13 cellular contexts compared by ENCODE assay signal in genomic region chr1:26350701-26351590, GRCh38. TPM values are rescaled to one million over a fixed set of nuclear protein-coding genes. Genes with fewer than 3 reads are reported as not detected.
DNase-seq lines count a peak whose midpoint lies in the region; ATAC-seq and TF ChIP-seq lines count a peak whose summit lies in the region.
"Had no signal": no experiment of that assay in that cellular context is flagged by ENCODE, and none has a peak within 500 bp of the region (broad histone marks: within the 10 kb centered on the region; RNA-seq: fewer than 3 reads in every experiment).

No MANE protein-coding gene starts in this region.

- H3K4me1 Mint-ChIP-seq in natural killer cell treated with Interleukin-12 subunit alpha and Interleukin-12 subunit beta and Interleukin-15 and Interleukin-18, amount 100 ng/mL, for 72 hours (ENCODE audit: low read depth in 2 of 2), result peaks cover 5 to 6% of the 10 kb centered on the region in 2 donors
- H3K4me1 Mint-ChIP-seq: activated naive CD4-positive, alpha-beta T cell treated with anti-CD3 and anti-CD28 coated beads, Interleukin-2, amount 50 U/mL, for 24 hours had no signal

- no peaks in the 10 kb centered on the region for H3K27me3 ChIP-seq in Panc1 (ENCODE audit: control insufficient read depth, insufficient read depth, low read length)
- H3K27me3 ChIP-seq: BE2C had no signal

- POLR2A ChIA-PET in Panc1 (lab: Charles Lee), result no interaction called here

- H3K4me3 Mint-ChIP-seq in natural killer cell treated with Interleukin-12 subunit alpha and Interleukin-12 subunit beta and Interleukin-15 and Interleukin-18, amount 100 ng/mL, for 72 hours, result no peak overlapping the region
- H3K4me3 Mint-ChIP-seq: activated naive CD4-positive, alpha-beta T cell treated with anti-CD3 and anti-CD28 coated beads, Interleukin-2, amount 50 U/mL, for 24 hours had no signal

- peaks cover 7 to 12% of the 10 kb centered on the region in 2 donors for H3K27me3 Mint-ChIP-seq in natural killer cell treated with Interleukin-12 subunit alpha and Interleukin-12 subunit beta and Interleukin-15 and Interleukin-18, amount 100 ng/mL, for 72 hours
- H3K27me3 Mint-ChIP-seq: activated naive CD4-positive, alpha-beta T cell treated with anti-CD3 and anti-CD28 coated beads, Interleukin-2, amount 50 U/mL, for 24 hours had no signal

- no peak for TF ChIP-seq CTCF in Panc1 (IDR thresholded peaks at IDR 0.05)
- TF ChIP-seq CTCF in fibroblast of mammary gland (conservative IDR thresholded peaks at IDR 0.05; ENCODE audit: control insufficient read depth, insufficient read depth, low read depth, low read length), result no peak

- H3K9me3 Mint-ChIP-seq in natural killer cell treated with Interleukin-12 subunit alpha and Interleukin-12 subunit beta and Interleukin-15 and Interleukin-18, amount 100 ng/mL, for 72 hours, result no peaks in the 10 kb centered on the region
- H3K9me3 Mint-ChIP-seq: activated naive CD4-positive, alpha-beta T cell treated with anti-CD3 and anti-CD28 coated beads, Interleukin-2, amount 50 U/mL, for 24 hours had no signal

- H3K36me3 Mint-ChIP-seq in natural killer cell treated with Interleukin-12 subunit alpha and Interleukin-12 subunit beta and Interleukin-15 and Interleukin-18, amount 100 ng/mL, for 72 hours, result no peaks in the 10 kb centered on the region
- H3K36me3 Mint-ChIP-seq: activated naive CD4-positive, alpha-beta T cell treated with anti-CD3 and anti-CD28 coated beads, Interleukin-2, amount 50 U/mL, for 24 hours had no signal

- H3K4me3 ChIP-seq in Panc1 (ENCODE audit: low read depth in 2 of 2, low read length in 2 of 2) (no peak overlapping the region), fibroblast of mammary gland (ENCODE audit: control insufficient read depth, low read depth, low read length) (no peak overlapping the region)
- H3K4me3 ChIP-seq: spleen had no signal

- H3K27ac ChIP-seq in Panc1 (ENCODE audit: low read length), result no peak overlapping the region
- H3K27ac ChIP-seq: spleen had no signal

- no peaks in the 10 kb centered on the region for H3K36me3 ChIP-seq in Panc1 (ENCODE audit: control insufficient read depth, insufficient read depth, low read length)
- H3K36me3 ChIP-seq: BE2C, spleen had no signal

- H3K27ac Mint-ChIP-seq in natural killer cell treated with Interleukin-12 subunit alpha and Interleukin-12 subunit beta and Interleukin-15 and Interleukin-18, amount 100 ng/mL, for 72 hours, result no peak overlapping the region
- H3K27ac Mint-ChIP-seq: activated naive CD4-positive, alpha-beta T cell treated with anti-CD3 and anti-CD28 coated beads, Interleukin-2, amount 50 U/mL, for 24 hours had no signal

- no TSS peak for BruUV-seq in Panc1 (replicated peaks; lab: Mats Ljungman, UMichigan)

- intact Hi-C loops in Panc1 (cut with micrococcal nuclease; ENCODE audit: unreplicated experiment), result no loop called here

- in situ Hi-C loops in Panc1 (cut with HindIII; ENCODE audit: low pct_unique_long_range_greater_than_20kb, low sequenced_read_pairs), result no loop called here

- peaks cover 15% of the 10 kb centered on the region for H3K4me1 ChIP-seq in Panc1 (ENCODE audit: control insufficient read depth, insufficient read depth, low read length)
- H3K4me1 ChIP-seq: BE2C, spleen had no signal

- peak; percentile 85 for DNase-seq in ELR (ENCODE audit: low read depth)
- DNase-seq in Panc1 (ENCODE audit: low read depth, low spot score), result no peak
- DNase-seq in fibroblast of mammary gland (ENCODE audit: low read depth), result peak; percentile 15
- DNase-seq in myocyte (ENCODE audit: low read depth), result peak; percentile 22
- no peak for DNase-seq in T1000 (lab: John Stamatoyannopoulos, UW)
- no peak for DNase-seq in natural killer cell treated with Interleukin-12 subunit alpha and Interleukin-12 subunit beta and Interleukin-15 and Interleukin-18, amount 100 ng/mL, for 72 hours (ENCODE audit: low spot score)
- DNase-seq: BE2C, KBM-7, spleen had no signal

- ATAC-seq in Panc1 (peak; percentile 59), HG02798 (IDR thresholded peaks at IDR 0.05; ENCODE audit: poor library complexity, unreplicated experiment) (no peak), GM19351 (IDR thresholded peaks at IDR 0.05; ENCODE audit: unreplicated experiment) (no peak)
- no peak for ATAC-seq in natural killer cell treated with Interleukin-12 subunit alpha and Interleukin-12 subunit beta and Interleukin-15 and Interleukin-18, amount 100 ng/mL, for 72 hours

- CTCF ChIA-PET in Panc1 (lab: Charles Lee), result no interaction called here

- no peaks in the 10 kb centered on the region for H3K9me3 ChIP-seq in Panc1 (ENCODE audit: control insufficient read depth, insufficient read depth, low read depth, low read length)
- H3K9me3 ChIP-seq: BE2C, spleen had no signal

RNA-seq across cellular contexts. Expression of gene CRYBG2, which starts 3.0 kb away (rescaled TPM):
- 0.64 TPM for total RNA-seq in Panc1 (2021; ENCODE audit: unreplicated experiment)
- 1.8 TPM for polyA plus RNA-seq in Panc1 (2012; ENCODE audit: insufficient read length)
- not detected in 2 replicates for total RNA-seq in myocyte
- 0.08 TPM for polyA plus RNA-seq in myocyte (2012)
- under 1 TPM in 1 of 2 donors, not detected in 1; 0.95 TPM for total RNA-seq in natural killer cell treated with Interleukin-12 subunit alpha and Interleukin-12 subunit beta and Interleukin-15 and Interleukin-18, amount 100 ng/mL, for 72 hours

RNA-seq across cellular contexts. Expression of gene ZNF683, which starts 21.6 kb away (rescaled TPM):
- total RNA-seq in Panc1 (2021; ENCODE audit: unreplicated experiment), result not detected
- polyA plus RNA-seq in Panc1 (2012; ENCODE audit: insufficient read length), result not detected
- not detected in 2 replicates for total RNA-seq in myocyte
- not detected for polyA plus RNA-seq in myocyte (2012)
- not detected for total RNA-seq in natural killer cell treated with Interleukin-12 subunit alpha and Interleukin-12 subunit beta and Interleukin-15 and Interleukin-18, amount 100 ng/mL, for 72 hours

RNA-seq across cellular contexts. Expression of gene CD52, which starts 33.2 kb away (rescaled TPM):
- total RNA-seq in Panc1 (2021; ENCODE audit: unreplicated experiment), result 1.6 TPM
- polyA plus RNA-seq in Panc1 (2012; ENCODE audit: insufficient read length), result not detected
- not detected in 2 replicates for total RNA-seq in myocyte
- 0.68 TPM for polyA plus RNA-seq in myocyte (2012)
- 10 to 100 TPM in 1 of 2 donors, 1 to 10 TPM in 1; 8.1 to 17.2 TPM for total RNA-seq in natural killer cell treated with Interleukin-12 subunit alpha and Interleukin-12 subunit beta and Interleukin-15 and Interleukin-18, amount 100 ng/mL, for 72 hours

RNA-seq across cellular contexts. Expression of gene UBXN11, which starts 44.5 kb away (rescaled TPM):
- total RNA-seq in Panc1 (2021; ENCODE audit: unreplicated experiment) (23.7 TPM), myocyte (4.2 and 4.5 TPM in 2 replicates)
- 18.4 TPM for polyA plus RNA-seq in Panc1 (2012; ENCODE audit: insufficient read length)
- polyA plus RNA-seq in myocyte (2012), result 17.5 TPM
- 10 to 100 TPM in 1 of 2 donors, 1 to 10 TPM in 1; 9.9 to 24.8 TPM for total RNA-seq in natural killer cell treated with Interleukin-12 subunit alpha and Interleukin-12 subunit beta and Interleukin-15 and Interleukin-18, amount 100 ng/mL, for 72 hours

RNA-seq across cellular contexts. Expression of gene LIN28A, which starts 59.7 kb away (rescaled TPM):
- total RNA-seq in Panc1 (2021; ENCODE audit: unreplicated experiment) (0.64 TPM), myocyte (not detected in 2 replicates)
- polyA plus RNA-seq in Panc1 (2012; ENCODE audit: insufficient read length), result 0.07 TPM
- polyA plus RNA-seq in myocyte (2012), result not detected
- total RNA-seq in natural killer cell treated with Interleukin-12 subunit alpha and Interleukin-12 subunit beta and Interleukin-15 and Interleukin-18, amount 100 ng/mL, for 72 hours, result not detected
- total RNA-seq: mononuclear cell, spleen had no signal
- polyA plus RNA-seq: spleen had no signal

Comparison
In these comparisons a context has a peak if more than half of its experiments do, and no peak if none do; other contexts are left out.
1. DNase-seq: peak in ELR (single experiment), fibroblast of mammary gland (single experiment) and myocyte (single experiment); none in Panc1 (single experiment), T1000 (single experiment) and natural killer cell treated with Interleukin-12 subunit alpha and Interleukin-12 subunit beta and Interleukin-15 and Interleukin-18, amount 100 ng/mL, for 72 hours (single experiment).